Comparison of ENCODE assay signal across 8 cellular contexts in genomic region chr18:63505566-63506335, GRCh38. TPM values are rescaled to one million over a fixed set of nuclear protein-coding genes. Genes with fewer than 3 reads are reported as not detected.
A peak's percentile ranks its signal among the peaks of the same experiment; 100 is the strongest.
DNase-seq lines count a peak whose midpoint lies in the region; ATAC-seq and TF ChIP-seq lines count a peak whose summit lies in the region.

No MANE protein-coding gene starts in this region.

- H3K9me3 ChIP-seq in sigmoid colon (no peaks in the 10 kb centered on the region), aorta (ENCODE audit: control insufficient read depth, low read length) (no peaks in the 10 kb centered on the region)

- intact Hi-C loops in sigmoid colon (cut with DNase I) (loop anchor here (10.0 kb wide), 2 partner anchors 141 to 491 kb away; partner anchors contain the start of gene KDSR), aorta (cut with DNase I) (no loop called here)

- DNase-seq in AG09309 (ENCODE audit: low read depth) (no peak), NAMALWA (ENCODE audit: low spot score) (peak; percentile 67), choroid plexus epithelial cell (ENCODE audit: low read depth) (peak; percentile 30), sigmoid colon (no peak), epidermal melanocyte (ENCODE audit: insufficient read length, low spot score) (no peak), aorta (no peak)

- no peaks in the 10 kb centered on the region for H3K4me1 ChIP-seq in sigmoid colon
- no peaks in the 10 kb centered on the region for H3K4me1 ChIP-seq in aorta (ENCODE audit: control insufficient read depth in 1 of 2, insufficient read depth in 2 of 2, low read length in 2 of 2)

- no peak for ATAC-seq in GM21619 (IDR thresholded peaks at IDR 0.05; ENCODE audit: unreplicated experiment)
- ATAC-seq in aorta (ENCODE audit: low FRiP score), result no peak

- WGBS in sigmoid colon, 2 donors, result 32 to 53% methylated on average over 2 of the region's 2 CpGs
- 42 to 61% methylated on average over 2 of the region's 2 CpGs for WGBS in aorta, 2 donors

- H3K27ac ChIP-seq in sigmoid colon, result no peak overlapping the region
- no peak overlapping the region for H3K27ac ChIP-seq in aorta (ENCODE audit: low read depth in 1 of 2, low read length in 2 of 2)

- TF ChIP-seq CTCF in AG09309 (IDR thresholded peaks at IDR 0.05; ENCODE audit: control insufficient read depth, insufficient read depth, low read depth, low read length, missing control alignments), result peak; percentile 76
- TF ChIP-seq CTCF in GM12875 (IDR thresholded peaks at IDR 0.05; ENCODE audit: borderline replicate concordance, insufficient read depth, low read depth, low read length), result peak; percentile 66
- peak; percentile 71 for TF ChIP-seq CTCF in choroid plexus epithelial cell (conservative IDR thresholded peaks at IDR 0.05; ENCODE audit: low read depth, low read length)
- TF ChIP-seq CTCF in sigmoid colon (IDR thresholded peaks at IDR 0.05), result peak in 3 of 4 experiments; percentile 25 to 55 (median 39)

- H3K4me3 ChIP-seq in AG09309 (ENCODE audit: control insufficient read depth, low read depth, low read length) (no peak overlapping the region), GM12875 (ENCODE audit: low read depth, low read length) (no peak overlapping the region), choroid plexus epithelial cell (ENCODE audit: low read depth, low read length) (no peak overlapping the region), sigmoid colon (no peak overlapping the region), aorta (ENCODE audit: low read length in 2 of 2) (no peak overlapping the region)

- TF ChIP-seq EP300 in sigmoid colon (IDR thresholded peaks at IDR 0.05), result no peak

- H3K27me3 ChIP-seq in sigmoid colon, result no peaks in the 10 kb centered on the region
- H3K27me3 ChIP-seq in aorta (ENCODE audit: control insufficient read depth in 1 of 2, insufficient read depth in 2 of 2, low read length in 1 of 2), result no peaks in the 10 kb centered on the region

- TF ChIP-seq POLR2A in sigmoid colon (IDR thresholded peaks at IDR 0.05), result no peak

- H3K36me3 ChIP-seq in sigmoid colon, result no peaks in the 10 kb centered on the region
- H3K36me3 ChIP-seq in aorta (ENCODE audit: control insufficient read depth in 1 of 2, insufficient read depth in 2 of 2, low read length in 1 of 2), result no peaks in the 10 kb centered on the region

RNA-seq across cellular contexts. Expression of gene SERPINB5, which starts 29.0 kb away (rescaled TPM):
- not detected for total RNA-seq in sigmoid colon
- 1 to 10 TPM; 1.2 to 2.9 (median 1.6) TPM for polyA plus RNA-seq in sigmoid colon
- not detected for total RNA-seq in aorta
- polyA plus RNA-seq in aorta, result 1 to 10 TPM in 1 of 2 donors, under 1 TPM in 1; 0.10 to 2.3 TPM

RNA-seq across cellular contexts. Expression of gene SERPINB12, which starts 36.4 kb away (rescaled TPM):
- total RNA-seq in sigmoid colon (not detected), aorta (not detected)
- polyA plus RNA-seq in sigmoid colon (not detected), aorta (not detected)

Comparison
In these comparisons a context has a peak if more than half of its experiments do, and no peak if none do; other contexts are left out.
1. DNase-seq: peak in NAMALWA (single experiment) and choroid plexus epithelial cell (single experiment); none in AG09309 (single experiment), sigmoid colon (single experiment), epidermal melanocyte (single experiment) and aorta (0 of 2).
2. Peak in every context shown above with its lines, with median percentiles within 50 percentile points of each other: CTCF ChIP-seq.